8 cellular contexts compared by ENCODE assay signal in genomic region chr5:140114341-140115185, GRCh38. TPM values are rescaled to one million over a fixed set of nuclear protein-coding genes. Genes with fewer than 3 reads are reported as not detected.
DNase-seq lines count a peak whose midpoint lies in the region; ATAC-seq, FAIRE-seq and TF ChIP-seq lines count a peak whose summit lies in the region.

No MANE protein-coding gene starts in this region.

- intact Hi-C loops in esophagus muscularis mucosa (cut with DNase I) (no loop called here), tibial artery (cut with DNase I; ENCODE audit: low total_unique reads) (no loop called here)

- WGBS in A549 (ENCODE audit: missing lambda C conversion rate) = 12% methylated on average over 32 of the region's 65 CpGs
- WGBS in esophagus muscularis mucosa = 20% methylated on average over 26 of the region's 65 CpGs

- TF ChIP-seq POLR2A in A549 (IDR thresholded peaks at IDR 0.05; ENCODE audit: low read length) (no peak), esophagus muscularis mucosa (IDR thresholded peaks at IDR 0.05; ENCODE audit: low read depth) (no peak)

- DNase-seq in A549 (ENCODE audit: low read depth in 1 of 2, low spot score in 1 of 2) (peak; percentile 30 to 73), NCI-H748 (lab: John Stamatoyannopoulos, UW; ENCODE audit: unreplicated experiment) (peak; percentile 80), esophagus muscularis mucosa (ENCODE audit: extremely low spot score) (peak; percentile 94), tibial artery (peak; percentile 47 to 82)
- DNase-seq in activated T-cell treated with anti-CD3 and anti-CD28 coated beads, Interleukin-2, amount 50 U/mL, for 24 hours = peak; percentile 74

- H3K4me3 ChIP-seq in A549 (peak overlapping the region; percentile 68), esophagus muscularis mucosa (peak overlapping the region; percentile 86 to 92 (median 90)), muscle layer of duodenum (ENCODE audit: low read depth in 1 of 2, low read length in 2 of 2) (peak overlapping the region; percentile 68 to 81), tibial artery (peak overlapping the region; percentile 70 to 71)

- peaks cover 4% of the 10 kb centered on the region for H3K27me3 Mint-ChIP-seq in activated T-cell treated with anti-CD3 and anti-CD28 coated beads, Interleukin-2, amount 50 U/mL, for 24 hours

- no peak for FAIRE-seq in A549 (lab: Jason Lieb, UNC)

- POLR2A ChIA-PET in A549 (lab: Yijun Ruan, JAX) = interaction anchor here (0.8 to 1.0 kb wide), 2 partner anchors 31 to 287 kb away, joined by 3 to 5 read pairs; partner anchors contain the start of gene ANKHD1

- no peaks in the 10 kb centered on the region for H3K36me3 ChIP-seq in esophagus muscularis mucosa
- H3K36me3 ChIP-seq in muscle layer of duodenum (ENCODE audit: control insufficient read depth in 1 of 2, insufficient read depth in 2 of 2, low read length in 2 of 2) = peaks cover 0 to 4% of the 10 kb centered on the region in 2 donors
- no peaks in the 10 kb centered on the region for H3K36me3 ChIP-seq in tibial artery

- no peaks in the 10 kb centered on the region for H3K9me3 Mint-ChIP-seq in activated T-cell treated with anti-CD3 and anti-CD28 coated beads, Interleukin-2, amount 50 U/mL, for 24 hours

- no peak for TF ChIP-seq CTCF in A549 (IDR thresholded peaks at IDR 0.05)
- TF ChIP-seq CTCF in esophagus muscularis mucosa (IDR thresholded peaks at IDR 0.05) = no peak
- no peak for TF ChIP-seq CTCF in tibial artery (IDR thresholded peaks at IDR 0.05)

- CTCF ChIA-PET in A549 (lab: Yijun Ruan, JAX) = interaction anchor here (0.7 to 12.5 kb wide), 6 partner anchors 9 to 42 kb away, joined by 3 to 125 read pairs (median 4); no protein-coding TSS in a partner anchor

- H3K4me3 Mint-ChIP-seq in activated T-cell treated with anti-CD3 and anti-CD28 coated beads, Interleukin-2, amount 50 U/mL, for 24 hours = peak overlapping the region; percentile 85

- H3K4me2 ChIP-seq in A549 = peak overlapping the region; percentile 95

- H3K36me3 Mint-ChIP-seq in activated T-cell treated with anti-CD3 and anti-CD28 coated beads, Interleukin-2, amount 50 U/mL, for 24 hours (ENCODE audit: low read depth) = peaks cover 14% of the 10 kb centered on the region

- peaks cover 66% of the 10 kb centered on the region for H3K4me1 Mint-ChIP-seq in activated T-cell treated with anti-CD3 and anti-CD28 coated beads, Interleukin-2, amount 50 U/mL, for 24 hours (ENCODE audit: low read depth)

- H3K27me3 ChIP-seq in esophagus muscularis mucosa (no peaks in the 10 kb centered on the region), muscle layer of duodenum (ENCODE audit: low read depth, low read length) (no peaks in the 10 kb centered on the region), tibial artery (no peaks in the 10 kb centered on the region)

- TF ChIP-seq EP300 in A549 (IDR thresholded peaks at IDR 0.05) (no peak), esophagus muscularis mucosa (IDR thresholded peaks at IDR 0.05) (no peak)

- no peak for TF ChIP-seq RAD21 in A549 (conservative IDR thresholded peaks at IDR 0.05 in 1 of 2, IDR thresholded peaks at IDR 0.05 in 1 of 2)

- H3K4me1 ChIP-seq in A549 (peaks cover 41% of the 10 kb centered on the region), esophagus muscularis mucosa (peaks cover 48 to 84% (median 73%) of the 10 kb centered on the region in 4 donors), muscle layer of duodenum (ENCODE audit: control insufficient read depth in 1 of 2, insufficient read depth in 2 of 2, low read length in 2 of 2) (peaks cover 20 to 60% of the 10 kb centered on the region in 2 donors), tibial artery (peaks cover 0 to 66% (median 48%) of the 10 kb centered on the region in 4 donors)

- peak overlapping the region; percentile 92 to 96 for H3K27ac ChIP-seq in A549
- H3K27ac ChIP-seq in esophagus muscularis mucosa (replicated peaks in 1 of 4) = peak overlapping the region; percentile 92 to 96 (median 96)
- peak overlapping the region; percentile 78 for H3K27ac ChIP-seq in muscle layer of duodenum (ENCODE audit: low read length)
- H3K27ac ChIP-seq in tibial artery = peak overlapping the region; percentile 90 to 96

- ATAC-seq in A549 (peak; percentile 72 to 76), GM18502 (IDR thresholded peaks at IDR 0.05; ENCODE audit: poor library complexity, unreplicated experiment) (peak; percentile 30), HG02970 (IDR thresholded peaks at IDR 0.05; ENCODE audit: low FRiP score, unreplicated experiment) (peak; percentile 31)

- H3K27ac Mint-ChIP-seq in activated T-cell treated with anti-CD3 and anti-CD28 coated beads, Interleukin-2, amount 50 U/mL, for 24 hours = peak overlapping the region; percentile 76

- H3K9me3 ChIP-seq in A549 (no peaks in the 10 kb centered on the region), esophagus muscularis mucosa (no peaks in the 10 kb centered on the region), muscle layer of duodenum (ENCODE audit: control insufficient read depth in 1 of 2, low read length in 2 of 2) (no peaks in the 10 kb centered on the region), tibial artery (no peaks in the 10 kb centered on the region)

TF ChIP-seq in A549, 52 proteins besides CTCF, POLR2A, EP300 and RAD21:
- TF ChIP-seq CHD2 (IDR thresholded peaks at IDR 0.05; ENCODE audit: low read length, partially characterized antibody) (no peak), CEBPB (IDR thresholded peaks at IDR 0.05) (no peak), KDM5A (IDR thresholded peaks at IDR 0.05) (peak; percentile 32; the same call in 1 of the 2 replicates), RNF2 (IDR thresholded peaks at IDR 0.05; ENCODE audit: borderline replicate concordance, low read depth) (0 out of 2 replicates have a peak, but pooled peaks have one; percentile 82), USF2 (IDR thresholded peaks at IDR 0.05) (0 out of 2 replicates have a peak, but pooled peaks have one; percentile 6), CBX8 (IDR thresholded peaks at IDR 0.05) (no peak), MAX (IDR thresholded peaks at IDR 0.05) (peak; percentile 40), E2F6 (IDR thresholded peaks at IDR 0.05; ENCODE audit: borderline replicate concordance, low read depth) (no peak), RARB (CRISPR knock-in tag; IDR thresholded peaks at IDR 0.05) (no peak), PBX3 (IDR thresholded peaks at IDR 0.05) (no peak), PHF8 (IDR thresholded peaks at IDR 0.05; ENCODE audit: borderline replicate concordance, low read depth) (peak; percentile 59; the same call in 1 of the 2 replicates), NPAS2 (CRISPR knock-in tag; IDR thresholded peaks at IDR 0.05; ENCODE audit: borderline replicate concordance) (no peak), HOXB13 (CRISPR knock-in tag; IDR thresholded peaks at IDR 0.05; ENCODE audit: low read depth) (no peak), POLR2AphosphoS2 (conservative IDR thresholded peaks at IDR 0.05; ENCODE audit: low read length) (no peak)

RNA-seq across cellular contexts. Expression of gene PURA, which starts 0.7 kb away (rescaled TPM):
- 3.4 and 4.5 TPM in 2 replicates for polyA plus RNA-seq in A549 (2011; rRNA removed)
- polyA plus RNA-seq in A549 (2012; cell fraction: cytosol; rRNA removed) = 1.9 and 2.1 TPM in 2 replicates
- polyA plus RNA-seq in A549 (2012; cell fraction: nucleus; rRNA removed) = 1.3 and 1.7 TPM in 2 replicates
- 9.1 to 12.7 TPM (median 11.9 TPM) in 3 replicates for polyA plus RNA-seq in A549 (2017; fragmentation: RNase III; extraction: RNeasy Plus Mini Kit Qiagen cat#74134 plus additional on column Dnase treatment)
- polyA minus RNA-seq in A549 (2011; rRNA and poly(A)+ RNA removed) = 3.8 and 4.2 TPM in 2 replicates
- total RNA-seq in esophagus muscularis mucosa = 10 to 100 TPM; 31.8 to 46.5 (median 43.5) TPM

RNA-seq across cellular contexts. Expression of gene IGIP, which starts 11.2 kb away (rescaled TPM):
- polyA plus RNA-seq in A549 (2011; rRNA removed) (1.6 and 1.9 TPM in 2 replicates), A549 (2017; fragmentation: RNase III; extraction: RNeasy Plus Mini Kit Qiagen cat#74134 plus additional on column Dnase treatment) (0.81 to 0.90 TPM (median 0.84 TPM) in 3 replicates)
- 0.15 and 0.17 TPM in 2 replicates for polyA plus RNA-seq in A549 (2012; cell fraction: cytosol; rRNA removed)
- 0.25 and 0.80 TPM in 2 replicates for polyA plus RNA-seq in A549 (2012; cell fraction: nucleus; rRNA removed)
- polyA minus RNA-seq in A549 (2011; rRNA and poly(A)+ RNA removed) = 1.6 and 2.7 TPM in 2 replicates
- 10 to 100 TPM; 17.6 to 31.9 (median 27.3) TPM for total RNA-seq in esophagus muscularis mucosa

Comparison
In these comparisons a context has a peak if more than half of its experiments do, and no peak if none do; other contexts are left out.
1. Peak in every context shown above with its lines: DNase-seq, ATAC-seq, H3K4me3 ChIP-seq and H3K27ac ChIP-seq.